ENCODE assay signal across 37 cellular contexts in genomic region chr17:2566056-2566455, GRCh38.
"Had no signal": no experiment of that assay in that cellular context is flagged by ENCODE, and none has a peak within 500 bp of the region (broad histone marks: within the 10 kb centered on the region; RNA-seq: fewer than 3 reads in every experiment).

No MANE protein-coding gene starts in this region.

- H3K27me3 Mint-ChIP-seq: activated CD4-positive, alpha-beta T cell treated with anti-CD3 and anti-CD28 coated beads for 36 hours; activated CD4-positive, alpha-beta T cell treated with anti-CD3 and anti-CD28 coated beads, Interleukin-2, amount 10 ng/mL, durations not matched to agents 24 days and 14 days; activated CD8-positive, alpha-beta memory T cell treated with anti-CD3 and anti-CD28 coated beads, Interleukin-2, amount 10 ng/mL, durations not matched to agents 7 days and 5 days; activated naive CD4-positive, alpha-beta T cell treated with anti-CD3 and anti-CD28 coated beads, Interleukin-2, amount 50 U/mL, for 24 hours; activated naive CD8-positive, alpha-beta T cell treated with anti-CD3 and anti-CD28 coated beads for 36 hours had no signal

- H3K27ac ChIP-seq: adrenal gland, coronary artery, dorsolateral prefrontal cortex, esophagus muscularis mucosa, gastrocnemius medialis, heart left ventricle had no signal

- DNase-seq: activated CD4-positive, alpha-beta memory T cell treated with anti-CD3 and anti-CD28 coated beads for 36 hours; activated CD4-positive, alpha-beta T cell treated with anti-CD3 and anti-CD28 coated beads for 36 hours; activated CD4-positive, alpha-beta T cell treated with anti-CD3 and anti-CD28 coated beads, Interleukin-2, amount 10 ng/mL, durations not matched to agents 24 days and 14 days; activated CD4-positive, CD25-positive, alpha-beta regulatory T cell; activated CD4-positive, CD25-positive, alpha-beta regulatory T cell treated with anti-CD3 and anti-CD28 coated beads, Interleukin-2, amount 50 U/mL, for 72 hours; activated CD8-positive, alpha-beta memory T cell treated with anti-CD3 and anti-CD28 coated beads, Interleukin-2, amount 10 ng/mL, durations not matched to agents 7 days and 5 days; activated CD8-positive, alpha-beta memory T cell treated with anti-CD3 and anti-CD28 coated beads, Interleukin-2, amount 50 U/mL, for 4 hours; activated CD8-positive, alpha-beta T cell treated with anti-CD3 and anti-CD28 coated beads, Interleukin-2, amount 10 ng/mL, durations not matched to agents 7 days and 5 days; activated effector memory CD4-positive, alpha-beta T cell treated with anti-CD3 and anti-CD28 coated beads, Interleukin-2, amount 50 U/mL, for 16 hours; activated naive CD4-positive, alpha-beta T cell treated with anti-CD3 and anti-CD28 coated beads for 36 hours; activated naive CD8-positive, alpha-beta T cell treated with anti-CD3 and anti-CD28 coated beads for 36 hours; activated naive CD8-positive, alpha-beta T cell treated with anti-CD3 and anti-CD28 coated beads, Interleukin-2, amount 50 U/mL, for 24 hours; activated T-cell treated with anti-CD3 and anti-CD28 coated beads, Interleukin-2, amount 50 U/mL, for 1 hour; activated T-cell treated with anti-CD3 and anti-CD28 coated beads, Interleukin-2, amount 50 U/mL, for 48 hours; adrenal gland; amygdala; aorta; body of pancreas; central memory CD4-positive, alpha-beta T cell; cerebellar nuclear complex; dorsolateral prefrontal cortex; effector memory CD4-positive, alpha-beta T cell; erythroblast; foreskin keratinocyte; gastrocnemius medialis; glutamatergic neuron; heart left ventricle; T-helper 1 cell; T-helper 17 cell; T1000 had no signal

- H3K4me1 ChIP-seq: adrenal gland, body of pancreas, esophagus muscularis mucosa, gastrocnemius medialis, heart left ventricle had no signal

- H3K4me3 ChIP-seq: adrenal gland, body of pancreas, coronary artery, dorsolateral prefrontal cortex, esophagus muscularis mucosa, gastrocnemius medialis, heart left ventricle had no signal

- H3K27me3 ChIP-seq: adrenal gland, body of pancreas, dorsolateral prefrontal cortex, foreskin keratinocyte, gastrocnemius medialis, heart left ventricle had no signal

- H3K36me3 ChIP-seq: adrenal gland, esophagus muscularis mucosa, gastrocnemius medialis, heart left ventricle had no signal

- H3K4me3 Mint-ChIP-seq: activated CD4-positive, alpha-beta memory T cell treated with anti-CD3 and anti-CD28 coated beads for 36 hours; activated CD4-positive, alpha-beta T cell treated with anti-CD3 and anti-CD28 coated beads for 36 hours; activated CD4-positive, alpha-beta T cell treated with anti-CD3 and anti-CD28 coated beads, Interleukin-2, amount 10 ng/mL, durations not matched to agents 24 days and 14 days; activated CD8-positive, alpha-beta memory T cell treated with anti-CD3 and anti-CD28 coated beads, Interleukin-2, amount 10 ng/mL, durations not matched to agents 7 days and 5 days; activated CD8-positive, alpha-beta T cell treated with anti-CD3 and anti-CD28 coated beads, Interleukin-2, amount 10 ng/mL, durations not matched to agents 7 days and 5 days; activated naive CD4-positive, alpha-beta T cell treated with anti-CD3 and anti-CD28 coated beads for 36 hours; activated naive CD4-positive, alpha-beta T cell treated with anti-CD3 and anti-CD28 coated beads, Interleukin-2, amount 50 U/mL, for 24 hours; activated naive CD8-positive, alpha-beta T cell treated with anti-CD3 and anti-CD28 coated beads for 36 hours; activated naive CD8-positive, alpha-beta T cell treated with anti-CD3 and anti-CD28 coated beads, Interleukin-2, amount 50 U/mL, for 24 hours; activated T-helper 1 cell treated with anti-CD3 and anti-CD28 coated beads, Interleukin-12 subunit alpha, Interleukin-12 subunit beta, Interleukin-2, Interleukin-4 antibody, amounts not matched to agents 30 ng/mL and 10 ng/mL and 1 ng/mL, durations not matched to agents 14 hours and 24 hours and 36 hours; dendritic cell treated with granulocyte-macrophage colony-stimulating factor and Interleukin-4, amounts not matched to agents 40 ng/mL and 50 ng/mL, for 4 days; T-helper 17 cell; T-helper 2 cell treated with Interferon-gamma antibody and Interleukin-4, amounts not matched to agents 5 μg/mL and 100 μg/mL, for 36 hours had no signal

- H3K36me3 Mint-ChIP-seq: activated CD4-positive, alpha-beta memory T cell treated with anti-CD3 and anti-CD28 coated beads for 36 hours; activated CD8-positive, alpha-beta memory T cell treated with anti-CD3 and anti-CD28 coated beads, Interleukin-2, amount 10 ng/mL, durations not matched to agents 7 days and 5 days; activated naive CD4-positive, alpha-beta T cell treated with anti-CD3 and anti-CD28 coated beads, Interleukin-2, amount 50 U/mL, for 24 hours; activated naive CD8-positive, alpha-beta T cell treated with anti-CD3 and anti-CD28 coated beads for 36 hours had no signal

- H3K9me3 Mint-ChIP-seq: activated CD4-positive, alpha-beta T cell treated with anti-CD3 and anti-CD28 coated beads, Interleukin-2, amount 10 ng/mL, durations not matched to agents 24 days and 14 days; activated naive CD4-positive, alpha-beta T cell treated with anti-CD3 and anti-CD28 coated beads, Interleukin-2, amount 50 U/mL, for 24 hours; activated naive CD8-positive, alpha-beta T cell treated with anti-CD3 and anti-CD28 coated beads for 36 hours; activated naive CD8-positive, alpha-beta T cell treated with anti-CD3 and anti-CD28 coated beads, Interleukin-2, amount 50 U/mL, for 24 hours; activated T-helper 1 cell treated with anti-CD3 and anti-CD28 coated beads, Interleukin-12 subunit alpha, Interleukin-12 subunit beta, Interleukin-2, Interleukin-4 antibody, amounts not matched to agents 30 ng/mL and 10 ng/mL and 1 ng/mL, durations not matched to agents 14 hours and 24 hours and 36 hours; activated T-helper 2 cell treated with anti-CD3 and anti-CD28 coated beads, Interferon-gamma antibody, Interleukin-2, Interleukin-4, amounts not matched to agents 10 μg/mL and 5 μg/mL and 100 μg/mL, durations not matched to agents 14 hours and 24 hours and 36 hours; dendritic cell treated with granulocyte-macrophage colony-stimulating factor and Interleukin-4, amounts not matched to agents 40 ng/mL and 50 ng/mL, for 4 days; T-helper 2 cell treated with Interferon-gamma antibody and Interleukin-4, amounts not matched to agents 5 μg/mL and 100 μg/mL, for 36 hours had no signal

- H3K9me3 ChIP-seq: adrenal gland, body of pancreas, gastrocnemius medialis had no signal

- H3K27ac Mint-ChIP-seq: activated CD4-positive, alpha-beta memory T cell treated with anti-CD3 and anti-CD28 coated beads for 36 hours; activated CD4-positive, alpha-beta T cell treated with anti-CD3 and anti-CD28 coated beads for 36 hours; activated CD4-positive, alpha-beta T cell treated with anti-CD3 and anti-CD28 coated beads, Interleukin-2, amount 10 ng/mL, durations not matched to agents 24 days and 14 days; activated CD8-positive, alpha-beta memory T cell treated with anti-CD3 and anti-CD28 coated beads, Interleukin-2, amount 10 ng/mL, durations not matched to agents 7 days and 5 days; activated CD8-positive, alpha-beta T cell treated with anti-CD3 and anti-CD28 coated beads, Interleukin-2, amount 10 ng/mL, durations not matched to agents 7 days and 5 days; activated naive CD4-positive, alpha-beta T cell treated with anti-CD3 and anti-CD28 coated beads for 36 hours; activated naive CD4-positive, alpha-beta T cell treated with anti-CD3 and anti-CD28 coated beads, Interleukin-2, amount 50 U/mL, for 24 hours; activated naive CD8-positive, alpha-beta T cell treated with anti-CD3 and anti-CD28 coated beads for 36 hours; activated naive CD8-positive, alpha-beta T cell treated with anti-CD3 and anti-CD28 coated beads, Interleukin-2, amount 50 U/mL, for 24 hours; activated T-helper 1 cell treated with anti-CD3 and anti-CD28 coated beads, Interleukin-12 subunit alpha, Interleukin-12 subunit beta, Interleukin-2, Interleukin-4 antibody, amounts not matched to agents 30 ng/mL and 10 ng/mL and 1 ng/mL, durations not matched to agents 14 hours and 24 hours and 36 hours; activated T-helper 2 cell treated with anti-CD3 and anti-CD28 coated beads, Interferon-gamma antibody, Interleukin-2, Interleukin-4, amounts not matched to agents 10 μg/mL and 5 μg/mL and 100 μg/mL, durations not matched to agents 14 hours and 24 hours and 36 hours; dendritic cell treated with granulocyte-macrophage colony-stimulating factor and Interleukin-4, amounts not matched to agents 40 ng/mL and 50 ng/mL, for 4 days; T-helper 17 cell; T-helper 2 cell treated with Interferon-gamma antibody and Interleukin-4, amounts not matched to agents 5 μg/mL and 100 μg/mL, for 36 hours had no signal

- ATAC-seq: activated CD4-positive, alpha-beta T cell treated with anti-CD3 and anti-CD28 coated beads for 36 hours; activated CD8-positive, alpha-beta memory T cell treated with anti-CD3 and anti-CD28 coated beads, Interleukin-2, amount 10 ng/mL, durations not matched to agents 7 days and 5 days; activated CD8-positive, alpha-beta T cell treated with anti-CD3 and anti-CD28 coated beads, Interleukin-2, amount 10 ng/mL, durations not matched to agents 7 days and 5 days; activated naive CD8-positive, alpha-beta T cell treated with anti-CD3 and anti-CD28 coated beads, Interleukin-2, amount 50 U/mL, for 24 hours; body of pancreas; foreskin keratinocyte; gastrocnemius medialis; heart left ventricle; T-helper 17 cell had no signal
